8 cellular contexts compared by ENCODE assay signal in genomic region chr15:63599401-63600000, GRCh38. TPM values are rescaled to one million over a fixed set of nuclear protein-coding genes. Genes with fewer than 3 reads are reported as not detected.
DNase-seq lines count a peak whose midpoint lies in the region; ATAC-seq and TF ChIP-seq lines count a peak whose summit lies in the region.

No MANE protein-coding gene starts in this region.

- peaks cover 34% of the 10 kb centered on the region for H3K4me1 ChIP-seq in osteoblast (ENCODE audit: insufficient read depth, low read length)

- peak overlapping the region; percentile 97 for H2AFZ ChIP-seq in osteoblast (ENCODE audit: low read length)

- H3K36me3 ChIP-seq in osteoblast (ENCODE audit: insufficient read depth, low read length): no peaks in the 10 kb centered on the region

- no peaks in the 10 kb centered on the region for H3K27me3 ChIP-seq in osteoblast (ENCODE audit: insufficient read depth, low read length)

- TF ChIP-seq CTCF in GM10266 (IDR thresholded peaks at IDR 0.05; ENCODE audit: control insufficient read depth, insufficient read depth, low read depth, missing control alignments) (peak; percentile 71), osteoblast (IDR thresholded peaks at IDR 0.05; ENCODE audit: extremely low read depth, low read depth, low read length) (peak; percentile 69)

- H3K27ac ChIP-seq in osteoblast (ENCODE audit: low read depth, low read length): peak overlapping the region; percentile 91

- peak overlapping the region; percentile 95 for H3K4me3 ChIP-seq in osteoblast (ENCODE audit: insufficient read depth, low read length)

- H3K9me3 ChIP-seq in osteoblast (ENCODE audit: low read depth, low read length): no peaks in the 10 kb centered on the region

- peaks cover 14% of the 10 kb centered on the region for H3K79me2 ChIP-seq in osteoblast (ENCODE audit: insufficient read depth, low read length)

- no peaks in the 10 kb centered on the region for H4K20me1 ChIP-seq in osteoblast (ENCODE audit: insufficient read depth, low read length)

- H3K4me2 ChIP-seq in osteoblast (ENCODE audit: insufficient read depth, low read length): peak overlapping the region; percentile 98

- no peak for ATAC-seq in HG03139 (IDR thresholded peaks at IDR 0.05; ENCODE audit: unreplicated experiment)

- DNase-seq in 8988T: peak; percentile 57
- peak; percentile 45 for DNase-seq in GM10266 (ENCODE audit: extremely low spot score)
- peak; percentile 19 to 82 for DNase-seq in NCI-H526 (lab: John Stamatoyannopoulos, UW)
- DNase-seq in activated naive CD4-positive, alpha-beta T cell treated with Interleukin-2 at 50 U/mL for 16 hours: peak; percentile 33
- DNase-seq in germinal center (ENCODE audit: low spot score): peak; percentile 77
- DNase-seq in osteoblast (ENCODE audit: insufficient read length, low spot score, missing footprints): peak; percentile 96
- DNase-seq in COLO829 (ENCODE audit: low spot score): no peak

RNA-seq across cellular contexts. Expression of gene FBXL22, which starts 2.3 kb away (rescaled TPM):
- total RNA-seq in osteoblast: 0.59 and 1.8 TPM in 2 replicates
